ENCODE assay signal across 21 cellular contexts in genomic region chr6:36550473-36551000, GRCh38.
"Had no signal": no experiment of that assay in that cellular context is flagged by ENCODE, and none has a peak within 500 bp of the region (broad histone marks: within the 10 kb centered on the region; RNA-seq: fewer than 3 reads in every experiment).

No MANE protein-coding gene starts in this region.

- H3K9me3 ChIP-seq: ascending aorta, breast epithelium, esophagus squamous epithelium, neutrophil had no signal

- DNase-seq: activated CD4-positive, alpha-beta T cell treated with anti-CD3 and anti-CD28 coated beads for 4 hours; activated CD8-positive, alpha-beta memory T cell treated with anti-CD3 and anti-CD28 coated beads, Interleukin-2, amount 50 U/mL, for 48 hours; activated gamma-delta T cell treated with Interleukin-2 at 50 U/mL for 16 hours; activated T-cell treated with anti-CD3 and anti-CD28 coated beads, Interleukin-2, amount 50 U/mL, for 72 hours; cerebellar nuclear complex; effector CD8-positive, alpha-beta T cell; esophagus squamous epithelium; hypothalamus; left ventricle myocardium superior; mesenchymal stem cell; naive thymus-derived CD8-positive, alpha-beta T cell; posterior cingulate gyrus; stimulated activated CD4-positive, alpha-beta T cell treated with anti-CD3 and anti-CD28 coated beads, Interleukin-15, amount 100 ng/mL, for 24 hours; stimulated activated CD4-positive, alpha-beta T cell treated with anti-CD3 and anti-CD28 coated beads, Interleukin-4, amount 100 ng/mL, for 1 hour; stimulated activated naive CD4-positive, alpha-beta T cell treated with Interleukin-2 at 50 U/mL for 16 hours; substantia nigra; T-helper 17 cell; trophoblast cell had no signal

- ATAC-seq: activated T-cell treated with anti-CD3 and anti-CD28 coated beads, Interleukin-2, amount 50 U/mL, for 72 hours; left ventricle myocardium superior; naive thymus-derived CD8-positive, alpha-beta T cell; T-helper 17 cell had no signal

- H3K36me3 ChIP-seq: ascending aorta, breast epithelium, esophagus squamous epithelium, neutrophil had no signal

- H3K27ac Mint-ChIP-seq: activated T-cell treated with anti-CD3 and anti-CD28 coated beads, Interleukin-2, amount 50 U/mL, for 72 hours had no signal

- H3K27ac ChIP-seq: ascending aorta, breast epithelium, esophagus squamous epithelium, neutrophil had no signal

- H3K27me3 ChIP-seq: ascending aorta, breast epithelium, esophagus squamous epithelium, neutrophil had no signal

- H3K4me3 Mint-ChIP-seq: T-helper 17 cell had no signal

- H3K9me3 Mint-ChIP-seq: activated T-cell treated with anti-CD3 and anti-CD28 coated beads, Interleukin-2, amount 50 U/mL, for 72 hours had no signal

- H3K27me3 Mint-ChIP-seq: naive thymus-derived CD8-positive, alpha-beta T cell; T-helper 17 cell had no signal

- H3K4me3 ChIP-seq: ascending aorta, breast epithelium, esophagus squamous epithelium had no signal
